ENCODE assay signal across 18 cellular contexts in genomic region chr6:106379951-106380350, GRCh38. TPM values are rescaled to one million over a fixed set of nuclear protein-coding genes. Genes with fewer than 3 reads are reported as not detected.
A peak's percentile ranks its signal among the peaks of the same experiment; 100 is the strongest.
DNase-seq lines count a peak whose midpoint lies in the region; ATAC-seq, FAIRE-seq and TF ChIP-seq lines count a peak whose summit lies in the region.
"Had no signal": no experiment of that assay in that cellular context is flagged by ENCODE, and none has a peak within 500 bp of the region (broad histone marks: within the 10 kb centered on the region; RNA-seq: fewer than 3 reads in every experiment).

No MANE protein-coding gene starts in this region.

- H2AFZ ChIP-seq in endothelial cell of umbilical vein (ENCODE audit: low read depth, low read length) (no peak overlapping the region), H9 (ENCODE audit: low read length) (no peak overlapping the region)

- no peak overlapping the region for H3T11ph ChIP-seq in H9 (ENCODE audit: low read length)

- TF ChIP-seq CTCF in Calu3 (IDR thresholded peaks at IDR 0.05; ENCODE audit: unreplicated experiment) (no peak), VCaP (conservative IDR thresholded peaks at IDR 0.05) (no peak), endothelial cell of umbilical vein (IDR thresholded peaks at IDR 0.05; ENCODE audit: extremely low read depth in 1 of 2, insufficient read depth in 1 of 2, low read depth in 1 of 2, low read length in 2 of 2) (no peak), foreskin keratinocyte (conservative IDR thresholded peaks at IDR 0.05) (no peak), H9 (conservative IDR thresholded peaks at IDR 0.05) (no peak)

- no peak overlapping the region for H2AK5ac ChIP-seq in H9 (ENCODE audit: insufficient read length, low read length)

- no peak overlapping the region for H3K18ac ChIP-seq in H9 (ENCODE audit: insufficient read length, low read depth, low read length)

- H3K36me3 Mint-ChIP-seq in Calu3 (ENCODE audit: insufficient read depth, unreplicated experiment) (no peaks in the 10 kb centered on the region), H9 (ENCODE audit: insufficient read depth in 1 of 3, low read depth in 3 of 3) (no peaks in the 10 kb centered on the region)

- H3K27ac Mint-ChIP-seq in Calu3 (ENCODE audit: unreplicated experiment): peak overlapping the region; percentile 30
- H3K27ac Mint-ChIP-seq in H9: no peak overlapping the region
- H3K27ac Mint-ChIP-seq: B cell; CD4-positive, alpha-beta T cell had no signal

- H3K23ac ChIP-seq in H9 (ENCODE audit: insufficient read length, low read depth, low read length): no peak overlapping the region

- H4K91ac ChIP-seq in H9 (ENCODE audit: insufficient read length, low read depth, low read length): no peak overlapping the region

- no peak overlapping the region for H3K56ac ChIP-seq in H9 (ENCODE audit: insufficient read length, low read depth, low read length)

- no peak overlapping the region for H3K4ac ChIP-seq in H9 (ENCODE audit: low read depth, low read length)

- H3K9ac ChIP-seq in endothelial cell of umbilical vein (replicated peaks; ENCODE audit: extremely low read depth, insufficient read depth, low read length) (no peak overlapping the region), H9 (ENCODE audit: extremely low read depth, insufficient read length, low read length) (no peak overlapping the region)

- no peaks in the 10 kb centered on the region for H3K36me3 ChIP-seq in endothelial cell of umbilical vein (ENCODE audit: control insufficient read depth in 2 of 2, extremely low read depth in 1 of 2, insufficient read depth in 2 of 2, low read length in 2 of 2)
- H3K36me3 ChIP-seq: HAP-1 had no signal

- DNase-seq in Calu3: no peak
- DNase-seq in endothelial cell of umbilical vein (ENCODE audit: low read depth, low spot score): no peak
- peak in 1 of 2 donors; percentile 66 for DNase-seq in foreskin keratinocyte
- DNase-seq in HPDE6-E6E7 (ENCODE audit: extremely low spot score): no peak
- no peak for DNase-seq in H9
- DNase-seq: 8988T; C1 segment of cervical spinal cord; CD4-positive, alpha-beta T cell; DMS79 treated with DMSO at 0.1 percent for 48 hours; EL; GOT3 had no signal

- peak; percentile 8 for FAIRE-seq in endothelial cell of umbilical vein (lab: Jason Lieb, UNC)
- FAIRE-seq: G401.6, GM12891, GM19239 had no signal

- intact Hi-C loops in Calu3 (cut with micrococcal nuclease; ENCODE audit: unreplicated experiment): no loop called here
- intact Hi-C loops in endothelial cell of umbilical vein (cut with micrococcal nuclease): no loop called here

- no peak overlapping the region for H2BK5ac ChIP-seq in H9 (ENCODE audit: insufficient read length, low read length)

- no peak for TF ChIP-seq POLR2A in endothelial cell of umbilical vein (IDR thresholded peaks at IDR 0.05; ENCODE audit: low read depth, low read length)

- no peak overlapping the region for H2BK15ac ChIP-seq in H9 (ENCODE audit: low read depth, low read length)

- H2BK20ac ChIP-seq in H9 (ENCODE audit: low read depth, low read length, poor library complexity, severe bottlenecking): no peak overlapping the region

- no peak overlapping the region for H2BK120ac ChIP-seq in H9 (ENCODE audit: low read depth, low read length, poor library complexity, severe bottlenecking)

- dilution Hi-C loops in endothelial cell of umbilical vein (cut with MboI; ENCODE audit: extremely low pct_ligation_motif_present, low sequenced_read_pairs): no loop called here

- H4K20me1 ChIP-seq in endothelial cell of umbilical vein (replicated peaks; ENCODE audit: control insufficient read depth, extremely low read depth, insufficient read depth, low read length): no peaks in the 10 kb centered on the region
- H4K20me1 ChIP-seq in H9 (ENCODE audit: control insufficient read depth, insufficient read depth, insufficient read length): no peaks in the 10 kb centered on the region

- no peak overlapping the region for H4K8ac ChIP-seq in H9 (replicated peaks; ENCODE audit: insufficient read length, low read depth, low read length)

- POLR2A ChIA-PET in endothelial cell of umbilical vein (lab: Charles Lee): no interaction called here

- CTCF ChIA-PET in Calu3 (lab: Charles Lee) (interaction anchor here (0.6 kb wide), 1 partner anchor 626 kb away, joined by 4 read pairs; no protein-coding TSS in a partner anchor), endothelial cell of umbilical vein (lab: Charles Lee) (interaction anchor here (1.0 kb wide), 1 partner anchor 40 kb away, joined by 3 read pairs; no protein-coding TSS in a partner anchor)

- H3K79me2 ChIP-seq in endothelial cell of umbilical vein (ENCODE audit: control insufficient read depth, insufficient read depth, low read length) (no peaks in the 10 kb centered on the region), H9 (ENCODE audit: insufficient read depth, low read length) (no peaks in the 10 kb centered on the region)

- H2BK12ac ChIP-seq in H9 (ENCODE audit: insufficient read length, low read depth, low read length): no peak overlapping the region

- no peak overlapping the region for H3K4me3 ChIP-seq in endothelial cell of umbilical vein (replicated peaks in 1 of 3; ENCODE audit: insufficient read depth in 1 of 3, low read depth in 1 of 3, low read length in 3 of 3)
- H3K4me3 ChIP-seq: HAP-1 had no signal

- WGBS in H9 (ENCODE audit: extremely low coverage, insufficient read length, low lambda C conversion rate): no CpG with 5 or more reads among the region's 1 CpG

- H3K27me3 ChIP-seq in endothelial cell of umbilical vein (ENCODE audit: control insufficient read depth in 2 of 2, insufficient read depth in 2 of 2, low read length in 2 of 2): peaks cover 1 to 9% of the 10 kb centered on the region in 2 experiments
- H3K27me3 ChIP-seq in foreskin keratinocyte: no peaks in the 10 kb centered on the region
- H3K27me3 ChIP-seq in H9 (ENCODE audit: insufficient read depth, low read length): no peaks in the 10 kb centered on the region

- H3K4me3 Mint-ChIP-seq in Calu3 (ENCODE audit: low read depth, unreplicated experiment) (no peak overlapping the region), H9 (no peak overlapping the region)
- H3K4me3 Mint-ChIP-seq: B cell; CD4-positive, alpha-beta T cell had no signal

- no peaks in the 10 kb centered on the region for H3K9me3 Mint-ChIP-seq in Calu3 (ENCODE audit: low read depth, unreplicated experiment)
- H3K9me3 Mint-ChIP-seq in H9: no peaks in the 10 kb centered on the region
- H3K9me3 Mint-ChIP-seq: CD4-positive, alpha-beta T cell had no signal

- no peak overlapping the region for H3K14ac ChIP-seq in H9 (ENCODE audit: insufficient read depth, low read length)

- H3K4me2 ChIP-seq in endothelial cell of umbilical vein (ENCODE audit: insufficient read depth, low read length) (no peak overlapping the region), H9 (ENCODE audit: insufficient read depth, insufficient read length, low read length) (no peak overlapping the region)

- H3K4me1 ChIP-seq in endothelial cell of umbilical vein (ENCODE audit: control insufficient read depth, extremely low read depth, insufficient read depth, low read length): peaks cover 14% of the 10 kb centered on the region
- peaks cover 49% of the 10 kb centered on the region for H3K4me1 ChIP-seq in foreskin keratinocyte
- H3K4me1 ChIP-seq in H9 (ENCODE audit: insufficient read depth, low read length): no peaks in the 10 kb centered on the region
- H3K4me1 ChIP-seq: HAP-1 had no signal

- ATAC-seq in foreskin keratinocyte: peak; percentile 23
- no peak for ATAC-seq in HG02973 (IDR thresholded peaks at IDR 0.05; ENCODE audit: unreplicated experiment)

- no peaks in the 10 kb centered on the region for H3K79me1 ChIP-seq in H9 (ENCODE audit: insufficient read depth, low read depth, low read length, poor library complexity, severe bottlenecking)

- H3K9me3 ChIP-seq in endothelial cell of umbilical vein (replicated peaks; ENCODE audit: control insufficient read depth, insufficient read depth, low read length): no peaks in the 10 kb centered on the region
- H3K9me3 ChIP-seq in H9 (ENCODE audit: control insufficient read depth, low read depth, low read length): no peaks in the 10 kb centered on the region
- H3K9me3 ChIP-seq: HAP-1 had no signal

- no peaks in the 10 kb centered on the region for H3K23me2 ChIP-seq in H9 (ENCODE audit: insufficient read length, low read depth, low read length, poor library complexity, severe bottlenecking)

- H3K27me3 Mint-ChIP-seq in Calu3 (ENCODE audit: unreplicated experiment) (no peaks in the 10 kb centered on the region), H9 (ENCODE audit: low read depth) (no peaks in the 10 kb centered on the region)

- H3K4me1 Mint-ChIP-seq in Calu3 (ENCODE audit: low read depth, unreplicated experiment) (peaks cover 41% of the 10 kb centered on the region), H9 (no peaks in the 10 kb centered on the region)

- BruUV-seq in Calu3 (replicated peaks; lab: Mats Ljungman, UMichigan) (no TSS peak), endothelial cell of umbilical vein (replicated peaks; lab: Mats Ljungman, UMichigan) (no TSS peak)

- no peak overlapping the region for H4K5ac ChIP-seq in H9 (ENCODE audit: insufficient read length, low read depth, low read length)

- H3K27ac ChIP-seq in VCaP (peak overlapping the region; percentile 97), endothelial cell of umbilical vein (ENCODE audit: insufficient read depth, low read depth, low read length) (no peak overlapping the region), foreskin keratinocyte (peak overlapping the region; percentile 31), H9 (ENCODE audit: insufficient read length, low read depth, low read length) (no peak overlapping the region)

- no peaks in the 10 kb centered on the region for H3K9me1 ChIP-seq in endothelial cell of umbilical vein (replicated peaks; ENCODE audit: control insufficient read depth, extremely low read depth, insufficient read depth, low read length)

RNA-seq across cellular contexts. Expression of gene CRYBG1, which starts 19.4 kb away (rescaled TPM):
- total RNA-seq in Calu3 (2022): 40.7 and 45.4 TPM in 2 replicates
- 25.0 and 30.1 TPM in 2 replicates for total RNA-seq in endothelial cell of umbilical vein
- polyA plus RNA-seq in endothelial cell of umbilical vein: 3.1 and 4.1 TPM in 2 replicates
- polyA plus RNA-seq in endothelial cell of umbilical vein (2011; cell fraction: cytosol; rRNA removed): 3.4 and 3.7 TPM in 2 replicates
- 8.9 and 9.9 TPM in 2 replicates for polyA plus RNA-seq in endothelial cell of umbilical vein (2011; cell fraction: nucleus; rRNA removed)
- polyA plus RNA-seq in endothelial cell of umbilical vein (2012): 4.0 and 9.3 TPM in 2 replicates
- 11.6 and 12.6 TPM in 2 replicates for polyA minus RNA-seq in endothelial cell of umbilical vein
- polyA minus RNA-seq in endothelial cell of umbilical vein (2011; cell fraction: cytosol; rRNA and poly(A)+ RNA removed): 5.1 TPM
- polyA minus RNA-seq in endothelial cell of umbilical vein (2011; cell fraction: nucleus; rRNA and poly(A)+ RNA removed): 13.5 and 15.4 TPM in 2 replicates
- total RNA-seq in foreskin keratinocyte: 109 and 116 TPM in 2 replicates
- 19.2 and 21.0 TPM in 2 replicates for polyA plus RNA-seq in foreskin keratinocyte
- total RNA-seq in H9 (2021): 5.6 and 5.7 TPM in 2 replicates

RNA-seq across cellular contexts. Expression of gene ATG5, which starts 54.4 kb away (rescaled TPM):
- total RNA-seq in Calu3 (2022) (33.3 and 35.1 TPM in 2 replicates), endothelial cell of umbilical vein (32.8 and 35.9 TPM in 2 replicates), foreskin keratinocyte (37.1 and 41.1 TPM in 2 replicates), H9 (2021) (36.7 and 37.2 TPM in 2 replicates)
- polyA plus RNA-seq in endothelial cell of umbilical vein (10.0 and 14.1 TPM in 2 replicates), foreskin keratinocyte (28.6 and 32.8 TPM in 2 replicates)
- 18.2 and 20.5 TPM in 2 replicates for polyA plus RNA-seq in endothelial cell of umbilical vein (2011; cell fraction: cytosol; rRNA removed)
- 19.4 and 23.9 TPM in 2 replicates for polyA plus RNA-seq in endothelial cell of umbilical vein (2011; cell fraction: nucleus; rRNA removed)
- 26.7 and 32.4 TPM in 2 replicates for polyA plus RNA-seq in endothelial cell of umbilical vein (2012)
- 11.2 and 19.2 TPM in 2 replicates for polyA minus RNA-seq in endothelial cell of umbilical vein
- 9.8 TPM for polyA minus RNA-seq in endothelial cell of umbilical vein (2011; cell fraction: cytosol; rRNA and poly(A)+ RNA removed)
- 38.9 and 49.1 TPM in 2 replicates for polyA minus RNA-seq in endothelial cell of umbilical vein (2011; cell fraction: nucleus; rRNA and poly(A)+ RNA removed)

Comparison
In these comparisons a context has a peak if more than half of its experiments do, and no peak if none do; other contexts are left out.
1. H3K27ac ChIP-seq: peak in VCaP (single experiment) and foreskin keratinocyte (single experiment); none in endothelial cell of umbilical vein (single experiment) and H9 (single experiment).